Comparison of ENCODE assay signal across 1 cellular context in genomic region chr2:237915576-237915975, GRCh38.
TF ChIP-seq lines count a peak whose summit lies in the region.

No MANE protein-coding gene starts in this region.

TF ChIP-seq in HepG2, 621 proteins besides CTCF, POLR2A, EP300 and RAD21:
- TF ChIP-seq RFXAP (CRISPR knock-in tag; IDR thresholded peaks at IDR 0.05; ENCODE audit: borderline replicate concordance) (no peak), ZNF883 (CRISPR knock-in tag; IDR thresholded peaks at IDR 0.05; ENCODE audit: not compliant biosample characterization) (no peak), HNRNPLL (IDR thresholded peaks at IDR 0.05; ENCODE audit: low read depth, low read length, poor library complexity, severe bottlenecking) (no peak), ATF7-NPFF (CRISPR knock-in tag; IDR thresholded peaks at IDR 0.05; ENCODE audit: low read depth) (no peak), ZFP37 (CRISPR knock-in tag; IDR thresholded peaks at IDR 0.05; ENCODE audit: borderline replicate concordance) (no peak)
